ENCODE assay signal across 8 cellular contexts in genomic region chr6:13485923-13486557, GRCh38. TPM values are rescaled to one million over a fixed set of nuclear protein-coding genes. Genes with fewer than 3 reads are reported as not detected.
DNase-seq lines count a peak whose midpoint lies in the region; ATAC-seq and TF ChIP-seq lines count a peak whose summit lies in the region.

No MANE protein-coding gene starts in this region.

- peak overlapping the region; percentile 74 for H3K4me3 Mint-ChIP-seq in natural killer cell

- H3K27me3 ChIP-seq in A673 (replicated peaks; ENCODE audit: insufficient read depth, low read depth, low read length, poor library complexity), result no peaks in the 10 kb centered on the region
- H3K27me3 ChIP-seq in upper lobe of left lung, result no peaks in the 10 kb centered on the region

- no peak for TF ChIP-seq CTCF in A673 (conservative IDR thresholded peaks at IDR 0.05; ENCODE audit: low read depth, low read length)
- TF ChIP-seq CTCF in fibroblast of mammary gland (conservative IDR thresholded peaks at IDR 0.05; ENCODE audit: control insufficient read depth, insufficient read depth, low read depth, low read length), result no peak
- TF ChIP-seq CTCF in natural killer cell (IDR thresholded peaks at IDR 0.05), result no peak
- no peak for TF ChIP-seq CTCF in upper lobe of left lung (IDR thresholded peaks at IDR 0.05)

- peak overlapping the region; percentile 78 to 90 for H3K27ac Mint-ChIP-seq in natural killer cell

- H3K4me3 ChIP-seq in A673 (ENCODE audit: low read depth, low read length, poor library complexity, severe bottlenecking) (peak overlapping the region; percentile 69), fibroblast of mammary gland (ENCODE audit: control insufficient read depth, low read depth, low read length) (peak overlapping the region; percentile 66), upper lobe of left lung (peak overlapping the region; percentile 76 to 100 (median 92))

- intact Hi-C loops in A673 (cut with micrococcal nuclease; ENCODE audit: unreplicated experiment), result loop anchor here (5.0 kb wide), 1 partner anchor 64 kb away; no protein-coding TSS in a partner anchor
- intact Hi-C loops in natural killer cell (cut with micrococcal nuclease), result loop anchor here (2.0 to 5.0 kb wide), 6 partner anchors 17 to 159 kb away; partner anchors contain the start of gene TBC1D7

- CTCF ChIA-PET in A673 (lab: Charles Lee), result no interaction called here

- H3K4me1 ChIP-seq in A673 (ENCODE audit: insufficient read depth, low read length, poor library complexity, severe bottlenecking), result peaks cover 15% of the 10 kb centered on the region
- H3K4me1 ChIP-seq in upper lobe of left lung, result peaks cover 21 to 36% (median 26%) of the 10 kb centered on the region in 4 donors

- POLR2A ChIA-PET in A673 (lab: Charles Lee; ENCODE audit: low non-redundant PET), result no interaction called here

- H3K36me3 Mint-ChIP-seq in natural killer cell, result no peaks in the 10 kb centered on the region

- peaks cover 42 to 61% of the 10 kb centered on the region in 2 donors for H3K4me1 Mint-ChIP-seq in natural killer cell

- no peaks in the 10 kb centered on the region for H3K9me3 Mint-ChIP-seq in natural killer cell

- WGBS in upper lobe of left lung, 2 donors, result 1 to 2% methylated on average over 10 to 38 of the region's 38 CpGs

- ATAC-seq in natural killer cell (peak; percentile 9 to 19 (median 15)), upper lobe of left lung (ENCODE audit: low FRiP score in 2 of 2) (no peak)

- H3K36me3 ChIP-seq in A673 (ENCODE audit: insufficient read depth, low read length, poor library complexity, severe bottlenecking), result no peaks in the 10 kb centered on the region
- H3K36me3 ChIP-seq in upper lobe of left lung, result no peaks in the 10 kb centered on the region

- BruUV-seq in A673 (replicated peaks; lab: Mats Ljungman, UMichigan), result no TSS peak

- H3K27me3 Mint-ChIP-seq in natural killer cell (ENCODE audit: low read depth in 2 of 2), result no peaks in the 10 kb centered on the region

- H3K27ac ChIP-seq in A673 (ENCODE audit: low read depth, low read length, poor library complexity, severe bottlenecking) (no peak overlapping the region), upper lobe of left lung (peak overlapping the region; percentile 86 to 91 (median 89))

- H3K9me3 ChIP-seq in A673 (ENCODE audit: low read depth, low read length, poor library complexity, severe bottlenecking) (no peaks in the 10 kb centered on the region), upper lobe of left lung (no peaks in the 10 kb centered on the region)

- DNase-seq in A673 (ENCODE audit: low spot score), result peak; percentile 62
- DNase-seq in NCI-H226, result peak; percentile 54
- DNase-seq in activated CD8-positive, alpha-beta memory T cell treated with anti-CD3 and anti-CD28 coated beads, Interleukin-2, amount 50 U/mL, for 4 hours, result peak; percentile 55
- DNase-seq in fibroblast of mammary gland (ENCODE audit: low read depth), result peak; percentile 29
- no peak for DNase-seq in natural killer cell
- peak; percentile 33 to 79 for DNase-seq in upper lobe of left lung
- DNase-seq in NCI-H1092 (lab: John Stamatoyannopoulos, UW), result no peak

- TF ChIP-seq EP300 in upper lobe of left lung (IDR thresholded peaks at IDR 0.05), result no peak

- TF ChIP-seq POLR2A in GM15510 (IDR thresholded peaks at IDR 0.05; ENCODE audit: borderline replicate concordance, extremely low read depth, insufficient read length), result peak; percentile 57
- TF ChIP-seq POLR2A in upper lobe of left lung (IDR thresholded peaks at IDR 0.05), result no peak

RNA-seq across cellular contexts. Expression of gene GFOD1, which starts 1.4 kb away (rescaled TPM):
- total RNA-seq in A673 (2021), result 7.5 and 8.8 TPM in 2 replicates
- total RNA-seq in natural killer cell, result 10 to 100 TPM; 59.7 to 74.5 (median 71.2) TPM
- 10 to 100 TPM; 22.8 to 37.7 (median 25.8) TPM for total RNA-seq in upper lobe of left lung

Comparison
In these comparisons a context has a peak if more than half of its experiments do, and no peak if none do; other contexts are left out.
1. DNase-seq: peak in A673 (single experiment), NCI-H226 (single experiment), activated CD8-positive, alpha-beta memory T cell treated with anti-CD3 and anti-CD28 coated beads, Interleukin-2, amount 50 U/mL, for 4 hours (single experiment), fibroblast of mammary gland (single experiment) and upper lobe of left lung (2 of 2); none in natural killer cell (single experiment) and NCI-H1092 (single experiment).
2. ATAC-seq: peak in natural killer cell (3 of 3); none in upper lobe of left lung (0 of 2).
3. Peak in every context shown above with its lines, with median percentiles within 50 percentile points of each other: H3K4me3 ChIP-seq.